Comparison of ENCODE assay signal across 8 cellular contexts in genomic region chr6:30647802-30648460, GRCh38. TPM values are rescaled to one million over a fixed set of nuclear protein-coding genes. Genes with fewer than 3 reads are reported as not detected.
DNase-seq lines count a peak whose midpoint lies in the region; ATAC-seq and TF ChIP-seq lines count a peak whose summit lies in the region.

No MANE protein-coding gene starts in this region.

- no peak overlapping the region for H2AK5ac ChIP-seq in mesendoderm (ENCODE audit: low read length)

- H3K4ac ChIP-seq in mesendoderm (ENCODE audit: low read depth, low read length), result no peak overlapping the region

- peaks cover 16% of the 10 kb centered on the region for H3K79me2 ChIP-seq in mesendoderm (ENCODE audit: control insufficient read depth, insufficient read depth, low read length)

- H3K9me3 ChIP-seq in upper lobe of right lung, result no peaks in the 10 kb centered on the region

- peak overlapping the region; percentile 45 for H3K23ac ChIP-seq in mesendoderm (ENCODE audit: low read length)

- WGBS in mesendoderm (ENCODE audit: extremely low coverage, insufficient coverage, low lambda C conversion rate), result no CpG with 5 or more reads among the region's 21 CpGs

- H2BK15ac ChIP-seq in mesendoderm (replicated peaks; ENCODE audit: low read depth), result no peak overlapping the region

- no peak overlapping the region for H3K18ac ChIP-seq in mesendoderm (ENCODE audit: low read length)

- H3K4me1 ChIP-seq in mesendoderm (ENCODE audit: control insufficient read depth, low read depth, low read length) (peaks cover 2% of the 10 kb centered on the region), upper lobe of right lung (peaks cover 6% of the 10 kb centered on the region)

- H3K36me3 ChIP-seq in mesendoderm (ENCODE audit: control insufficient read depth, insufficient read depth, low read length) (peaks cover 9% of the 10 kb centered on the region), upper lobe of right lung (peaks cover 29% of the 10 kb centered on the region)

- no peak overlapping the region for H2BK120ac ChIP-seq in mesendoderm (ENCODE audit: low read depth, low read length)

- H3K27me3 ChIP-seq in mesendoderm (ENCODE audit: insufficient read depth, low read length, poor library complexity) (no peaks in the 10 kb centered on the region), upper lobe of right lung (no peaks in the 10 kb centered on the region)

- DNase-seq in activated gamma-delta T cell treated with anti-CD3 and anti-CD28 coated beads, Interleukin-2, amount 50 U/mL, for 16 hours (ENCODE audit: low read depth), result peak; percentile 59
- no peak for DNase-seq in activated gamma-delta T cell (lab: John Stamatoyannopoulos, UW)
- DNase-seq in NCI-H510A (lab: John Stamatoyannopoulos, UW), result peak; percentile 51
- DNase-seq in choroid plexus epithelial cell (ENCODE audit: low read depth), result no peak
- DNase-seq in mesendoderm, result no peak
- DNase-seq in upper lobe of right lung, result no peak

- H3K4me3 ChIP-seq in choroid plexus epithelial cell (ENCODE audit: low read depth, low read length) (peak overlapping the region; percentile 98), mesendoderm (ENCODE audit: low read length) (peak overlapping the region; percentile 91), upper lobe of right lung (peak overlapping the region; percentile 98)

- H3K27ac ChIP-seq in mesendoderm (ENCODE audit: low read depth, low read length) (peak overlapping the region; percentile 74), upper lobe of right lung (peak overlapping the region; percentile 88)

- intact Hi-C loops in upper lobe of right lung (cut with DNase I), result no loop called here

- no peak overlapping the region for H4K8ac ChIP-seq in mesendoderm (ENCODE audit: low read depth, low read length)

- H3K4me2 ChIP-seq in mesendoderm (ENCODE audit: low read length), result peak overlapping the region; percentile 91

- ATAC-seq in upper lobe of right lung (no peak), GM21360 (IDR thresholded peaks at IDR 0.05; ENCODE audit: unreplicated experiment) (no peak), HG02885 (IDR thresholded peaks at IDR 0.05; ENCODE audit: poor library complexity, unreplicated experiment) (no peak)

- H3K56ac ChIP-seq in mesendoderm (ENCODE audit: low read length), result peak overlapping the region; percentile 99

- H3K79me1 ChIP-seq in mesendoderm (ENCODE audit: low read length), result peaks cover 16% of the 10 kb centered on the region

- H2BK5ac ChIP-seq in mesendoderm (ENCODE audit: low read length), result no peak overlapping the region

- H3K9ac ChIP-seq in mesendoderm (ENCODE audit: low read length), result peak overlapping the region; percentile 97

- no peak overlapping the region for H4K5ac ChIP-seq in mesendoderm (ENCODE audit: low read length)

- no peak for TF ChIP-seq CTCF in choroid plexus epithelial cell (conservative IDR thresholded peaks at IDR 0.05; ENCODE audit: low read depth, low read length)
- TF ChIP-seq CTCF in upper lobe of right lung (IDR thresholded peaks at IDR 0.05), result no peak

RNA-seq across cellular contexts. Expression of gene C6orf136, which starts 1.0 kb away (rescaled TPM):
- 18.8 TPM for polyA plus RNA-seq in mesendoderm (2013, experiment 1 of 2)
- 18.7 TPM for polyA plus RNA-seq in mesendoderm (2013, experiment 2 of 2)
- 22.8 TPM for total RNA-seq in upper lobe of right lung

RNA-seq across cellular contexts. Expression of gene ATAT1, which starts 21.3 kb away (rescaled TPM):
- 22.7 TPM for polyA plus RNA-seq in mesendoderm (2013, experiment 1 of 2)
- 22.3 TPM for polyA plus RNA-seq in mesendoderm (2013, experiment 2 of 2)
- total RNA-seq in upper lobe of right lung, result 7.8 TPM

RNA-seq across cellular contexts. Expression of gene DHX16, which starts 24.9 kb away (rescaled TPM):
- 22.9 TPM for polyA plus RNA-seq in mesendoderm (2013, experiment 1 of 2)
- 23.1 TPM for polyA plus RNA-seq in mesendoderm (2013, experiment 2 of 2)
- 27.4 TPM for total RNA-seq in upper lobe of right lung

RNA-seq across cellular contexts. Expression of gene MRPS18B, which starts 30.3 kb away (rescaled TPM):
- 51.9 TPM for polyA plus RNA-seq in mesendoderm (2013, experiment 1 of 2)
- polyA plus RNA-seq in mesendoderm (2013, experiment 2 of 2), result 53.0 TPM
- total RNA-seq in upper lobe of right lung, result 48.9 TPM

RNA-seq across cellular contexts. Expression of gene PPP1R10, which starts 30.9 kb away (rescaled TPM):
- polyA plus RNA-seq in mesendoderm (2013, experiment 1 of 2), result 92.3 TPM
- polyA plus RNA-seq in mesendoderm (2013, experiment 2 of 2), result 90.2 TPM
- total RNA-seq in upper lobe of right lung, result 68.3 TPM

Comparison
In these comparisons a context has a peak if more than half of its experiments do, and no peak if none do; other contexts are left out.
1. DNase-seq: peak in activated gamma-delta T cell treated with anti-CD3 and anti-CD28 coated beads, Interleukin-2, amount 50 U/mL, for 16 hours (single experiment) and NCI-H510A (single experiment); none in activated gamma-delta T cell (single experiment), choroid plexus epithelial cell (single experiment), mesendoderm (single experiment) and upper lobe of right lung (single experiment).
2. Peak in every context shown above with its lines, with median percentiles within 50 percentile points of each other: H3K4me3 ChIP-seq.